ENCODE assay signal across 16 cellular contexts in the genomic region with DNA sequence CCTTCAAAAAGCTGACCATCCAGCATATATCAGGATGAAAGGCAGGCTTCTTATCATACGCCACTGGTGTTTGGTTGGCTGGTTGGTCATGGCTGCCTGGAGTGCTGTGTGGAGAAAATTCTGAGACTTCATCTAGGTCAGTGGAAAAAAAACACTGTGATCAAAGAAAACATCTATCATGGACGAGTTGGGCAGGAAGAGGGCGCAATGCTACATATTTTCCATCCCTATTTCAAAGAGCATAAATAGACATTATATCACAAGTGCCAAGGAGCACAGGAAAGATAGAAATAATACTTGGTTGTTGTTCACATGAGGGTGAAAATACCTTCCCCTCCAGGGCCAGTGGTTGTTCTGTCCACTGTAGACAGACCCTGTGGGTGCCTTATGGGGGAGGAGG.
"Had no signal": no experiment of that assay in that cellular context is flagged by ENCODE, and none has a peak within 500 bp of the region (broad histone marks: within the 10 kb centered on the region; RNA-seq: fewer than 3 reads in every experiment).

No MANE protein-coding gene starts in this region.

- H3K27me3 ChIP-seq: heart right ventricle, left lung, sigmoid colon, testis had no signal

- H3K4me3 ChIP-seq: heart right ventricle, left lung, mucosa of descending colon, prostate gland, sigmoid colon, testis had no signal

- DNase-seq: activated CD4-positive, alpha-beta memory T cell treated with anti-CD3 and anti-CD28 coated beads for 36 hours; activated gamma-delta T cell; activated naive CD8-positive, alpha-beta T cell treated with anti-CD3 and anti-CD28 coated beads for 36 hours; activated T-cell treated with anti-CD3 and anti-CD28 coated beads, Interleukin-2, amount 50 U/mL, for 48 hours; aorta; heart right ventricle; left lung; mucosa of descending colon; natural killer cell; nucleus accumbens; sigmoid colon; stimulated activated CD4-positive, alpha-beta T cell treated with anti-CD3 and anti-CD28 coated beads, Interleukin-4, amount 100 ng/mL, for 1 hour; stimulated activated CD8-positive, alpha-beta memory T cell treated with anti-CD3 and anti-CD28 coated beads, Interleukin-4, amount 100 ng/mL, for 48 hours; T-helper 9 cell; testis had no signal

- H3K4me1 ChIP-seq: heart right ventricle, left lung, prostate gland, sigmoid colon, testis had no signal

- ATAC-seq: heart right ventricle, left lung, mucosa of descending colon, natural killer cell had no signal

- H3K27ac ChIP-seq: heart right ventricle, left lung, prostate gland, sigmoid colon, testis had no signal

- H3K9me3 ChIP-seq: heart right ventricle, left lung, mucosa of descending colon, prostate gland, sigmoid colon, testis had no signal

- H3K36me3 ChIP-seq: heart right ventricle, left lung, prostate gland, sigmoid colon had no signal
